17 cellular contexts compared by ENCODE assay signal in the genomic region with DNA sequence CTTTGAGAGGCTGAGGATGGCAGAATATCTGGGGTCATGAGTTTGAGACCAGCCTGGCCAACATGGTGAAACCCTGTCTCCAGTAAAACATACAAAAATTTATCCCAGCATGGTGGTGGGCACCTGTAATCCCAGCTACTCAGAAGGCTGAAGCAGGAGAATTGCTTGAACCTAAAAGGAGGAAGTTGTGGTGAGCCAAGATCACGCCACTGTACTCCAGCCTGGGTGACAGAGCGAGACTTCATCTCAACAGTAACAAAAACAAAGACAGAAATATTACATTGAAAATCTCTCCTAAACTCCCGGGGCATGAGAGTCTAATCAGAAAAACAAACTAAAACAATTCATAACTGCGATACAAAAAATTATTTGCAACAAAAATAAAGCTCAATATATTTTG.
A peak's percentile ranks its signal among the peaks of the same experiment; 100 is the strongest.
DNase-seq lines count a peak whose midpoint lies in the region; ATAC-seq and TF ChIP-seq lines count a peak whose summit lies in the region.
"Had no signal": no experiment of that assay in that cellular context is flagged by ENCODE, and none has a peak within 500 bp of the region (broad histone marks: within the 10 kb centered on the region; RNA-seq: fewer than 3 reads in every experiment).

No MANE protein-coding gene starts in this region.

- peak overlapping the region in 4 of 6 donors; percentile 45 to 87 (median 60) for H3K27ac Mint-ChIP-seq in naive B cell
- H3K27ac Mint-ChIP-seq: CD4-positive, CD25-positive, alpha-beta regulatory T cell had no signal

- no peak for TF ChIP-seq CTCF in OCI-LY7 (conservative IDR thresholded peaks at IDR 0.05; ENCODE audit: low read length)

- intact Hi-C loops in OCI-LY7 (cut with micrococcal nuclease; ENCODE audit: unreplicated experiment) = no loop called here

- peaks cover 0 to 9% (median 6%) of the 10 kb centered on the region in 3 donors for H3K4me1 Mint-ChIP-seq in naive B cell
- H3K4me1 Mint-ChIP-seq: CD4-positive, CD25-positive, alpha-beta regulatory T cell had no signal

- no peaks in the 10 kb centered on the region for H3K27me3 Mint-ChIP-seq in naive B cell
- H3K27me3 Mint-ChIP-seq: CD4-positive, CD25-positive, alpha-beta regulatory T cell had no signal

- H3K36me3 Mint-ChIP-seq in naive B cell = no peaks in the 10 kb centered on the region
- H3K36me3 Mint-ChIP-seq: CD4-positive, CD25-positive, alpha-beta regulatory T cell had no signal

- CTCF ChIA-PET in OCI-LY7 (lab: Charles Lee; ENCODE audit: unreplicated experiment) = no interaction called here

- H3K9me3 ChIP-seq in OCI-LY7 (ENCODE audit: low read length) = no peaks in the 10 kb centered on the region

- peak overlapping the region in 6 of 8 donors; percentile 48 to 86 (median 64) for H3K4me3 Mint-ChIP-seq in naive B cell
- H3K4me3 Mint-ChIP-seq: CD4-positive, CD25-positive, alpha-beta regulatory T cell had no signal

- no peak overlapping the region for H3K4me3 ChIP-seq in OCI-LY7 (ENCODE audit: low read depth, low read length, poor library complexity, severe bottlenecking)
- H3K4me3 ChIP-seq: GM23248 had no signal

- peaks cover 0 to 5% (median 0%) of the 10 kb centered on the region in 7 donors for H3K9me3 Mint-ChIP-seq in naive B cell

- POLR2A ChIA-PET in OCI-LY7 (lab: Charles Lee) = interaction anchor here (0.7 kb wide), 1 partner anchor 285 kb away, joined by 3 read pairs; no protein-coding TSS in a partner anchor

- BruUV-seq in OCI-LY7 (replicated peaks; lab: Mats Ljungman, UMichigan) = no TSS peak

- no peak overlapping the region for H2AFZ ChIP-seq in OCI-LY7 (ENCODE audit: low read length)
- H2AFZ ChIP-seq: GM23248 had no signal

- no peaks in the 10 kb centered on the region for H3K4me1 ChIP-seq in OCI-LY7 (ENCODE audit: insufficient read depth, low read length, poor library complexity, severe bottlenecking)
- H3K4me1 ChIP-seq: Caco-2 had no signal

- peak overlapping the region; percentile 31; the same call in 1 of the 2 replicates for H3K4me2 ChIP-seq in OCI-LY7 (ENCODE audit: low read length)

- ATAC-seq in naive B cell (ENCODE audit: low read depth in 2 of 2) (peak in 1 of 2 donors; percentile 64), HG03520 (IDR thresholded peaks at IDR 0.05; ENCODE audit: unreplicated experiment) (no peak), GM21360 (IDR thresholded peaks at IDR 0.05; ENCODE audit: unreplicated experiment) (no peak)

- H3K9me2 ChIP-seq in OCI-LY7 (ENCODE audit: insufficient read depth, low read length) = no peaks in the 10 kb centered on the region

- H3K79me2 ChIP-seq in OCI-LY7 (ENCODE audit: insufficient read depth, low read depth, low read length) = no peaks in the 10 kb centered on the region

- H3K36me3 ChIP-seq in OCI-LY7 (ENCODE audit: insufficient read depth, low read length) = no peaks in the 10 kb centered on the region

- no peaks in the 10 kb centered on the region for H4K20me1 ChIP-seq in OCI-LY7 (ENCODE audit: insufficient read depth, low read length)

- DNase-seq in GF-D8 (lab: John Stamatoyannopoulos, UW) (peak; percentile 9), MV-4-11 (lab: John Stamatoyannopoulos, UW) (peak; percentile 68), OCI-LY7 (ENCODE audit: low spot score) (no peak), naive B cell (peak; percentile 14), cortex of kidney (lab: John Stamatoyannopoulos, UW) (no peak)
- DNase-seq: Caco-2; CD4-positive, CD25-positive, alpha-beta regulatory T cell; DMS153; GM23248; NCI-H1105 treated with DMSO at 0.1 percent for 48 hours; NCI-H187 treated with DMSO at 0.1 percent for 48 hours; NCI-H69; NK-92 treated with Interleukin-12 subunit alpha and Interleukin-12 subunit beta, amount 100 ng/mL, for 24 hours; SHP77 treated with DMSO at 0.1 percent for 48 hours; SW 1271 had no signal

- H3K27ac ChIP-seq in OCI-LY7 (ENCODE audit: low read depth, low read length, poor library complexity, severe bottlenecking) = no peak overlapping the region
- H3K27ac ChIP-seq: GM23248 had no signal

Comparison
In these comparisons a context has a peak if more than half of its experiments do, and no peak if none do; other contexts are left out.
1. DNase-seq: peak in GF-D8 (single experiment), MV-4-11 (single experiment) and naive B cell (single experiment); none in OCI-LY7 (single experiment) and cortex of kidney (single experiment).